ENCODE assay signal across 11 cellular contexts in genomic region chr4:70895846-70896435, GRCh38. TPM values are rescaled to one million over a fixed set of nuclear protein-coding genes. Genes with fewer than 3 reads are reported as not detected.
DNase-seq lines count a peak whose midpoint lies in the region; ATAC-seq and TF ChIP-seq lines count a peak whose summit lies in the region.
"Had no signal": no experiment of that assay in that cellular context is flagged by ENCODE, and none has a peak within 500 bp of the region (broad histone marks: within the 10 kb centered on the region; RNA-seq: fewer than 3 reads in every experiment).

No MANE protein-coding gene starts in this region.

- no peak overlapping the region; the same call in 1 of the 2 replicates for H3K9ac ChIP-seq in KMS-11
- H3K9ac ChIP-seq in stomach smooth muscle (ENCODE audit: low read length in 2 of 2) = peak overlapping the region in 1 of 2 donors; percentile 14

- peaks cover 11% of the 10 kb centered on the region for H3K4me1 Mint-ChIP-seq in progenitor cell of endocrine pancreas (ENCODE audit: low read depth)

- intact Hi-C loops in left ventricle myocardium superior (cut with micrococcal nuclease) = no loop called here

- TF ChIP-seq CTCF in KMS-11 (conservative IDR thresholded peaks at IDR 0.05; ENCODE audit: low read depth, low read length) (no peak), progenitor cell of endocrine pancreas (IDR thresholded peaks at IDR 0.05; ENCODE audit: unreplicated experiment) (no peak)

- H3K4me2 ChIP-seq in KMS-11 = peak overlapping the region; percentile 44; the same call in 1 of the 2 replicates

- H3K4me3 Mint-ChIP-seq in progenitor cell of endocrine pancreas (ENCODE audit: low read depth) = no peak overlapping the region

- peak overlapping the region; percentile 39; the same call in 1 of the 2 replicates for H3K27ac ChIP-seq in KMS-11
- peak overlapping the region; percentile 76 for H3K27ac ChIP-seq in stomach smooth muscle (ENCODE audit: low read length)
- H3K27ac ChIP-seq: adrenal gland, gastrocnemius medialis had no signal

- H4K20me1 ChIP-seq in KMS-11 (ENCODE audit: insufficient read depth) = no peaks in the 10 kb centered on the region

- peaks cover 29% of the 10 kb centered on the region for H3K4me1 ChIP-seq in KMS-11 (ENCODE audit: low read depth, poor library complexity, severe bottlenecking)
- peaks cover 6% of the 10 kb centered on the region for H3K4me1 ChIP-seq in stomach smooth muscle (ENCODE audit: control insufficient read depth, insufficient read depth, low read length)
- H3K4me1 ChIP-seq: gastrocnemius medialis had no signal

- H3K36me3 ChIP-seq in KMS-11 (ENCODE audit: insufficient read depth) (no peaks in the 10 kb centered on the region), stomach smooth muscle (ENCODE audit: control insufficient read depth in 2 of 2, insufficient read depth in 2 of 2, low read length in 2 of 2) (no peaks in the 10 kb centered on the region)
- H3K36me3 ChIP-seq: adrenal gland, gastrocnemius medialis had no signal

- H3K27me3 ChIP-seq in KMS-11 (ENCODE audit: insufficient read depth, low read depth) (no peaks in the 10 kb centered on the region), stomach smooth muscle (ENCODE audit: control insufficient read depth in 1 of 2, insufficient read depth in 2 of 2, low read length in 2 of 2) (no peaks in the 10 kb centered on the region)
- H3K27me3 ChIP-seq: adrenal gland, gastrocnemius medialis had no signal

- no peaks in the 10 kb centered on the region for H3K79me2 ChIP-seq in KMS-11 (ENCODE audit: insufficient read depth, low read depth)

- ATAC-seq in GM21529 (IDR thresholded peaks at IDR 0.05; ENCODE audit: unreplicated experiment) = peak; percentile 63
- peak; percentile 55 for ATAC-seq in left ventricle myocardium superior
- ATAC-seq: activated CD4-positive, CD25-positive, alpha-beta regulatory T cell treated with anti-CD3 and anti-CD28 coated beads, Interleukin-2, amount 50 U/mL, for 24 hours; gastrocnemius medialis had no signal

- DNase-seq in left ventricle myocardium superior (no peak), NOMO-1 (lab: John Stamatoyannopoulos, UW; ENCODE audit: unreplicated experiment in 2 of 2) (no peak), progenitor cell of endocrine pancreas (ENCODE audit: low spot score, unreplicated experiment) (no peak)
- DNase-seq in stimulated activated CD4-positive, alpha-beta T cell treated with anti-CD3 and anti-CD28 coated beads, Interleukin-4, amount 100 ng/mL, for 1 hour = no peak
- DNase-seq: gastrocnemius medialis, naive B cell had no signal

- no peaks in the 10 kb centered on the region for H3K9me3 Mint-ChIP-seq in progenitor cell of endocrine pancreas (ENCODE audit: low read depth)
- H3K9me3 Mint-ChIP-seq: naive B cell had no signal

- H3K27ac Mint-ChIP-seq in progenitor cell of endocrine pancreas = no peak overlapping the region

- no peaks in the 10 kb centered on the region for H3K36me3 Mint-ChIP-seq in progenitor cell of endocrine pancreas (ENCODE audit: insufficient read depth)
- H3K36me3 Mint-ChIP-seq: naive B cell had no signal

- H2AFZ ChIP-seq in KMS-11 (ENCODE audit: low read depth) = peak overlapping the region; percentile 41; the same call in 1 of the 2 replicates

- no peaks in the 10 kb centered on the region for H3K27me3 Mint-ChIP-seq in progenitor cell of endocrine pancreas
- H3K27me3 Mint-ChIP-seq: naive B cell had no signal

- H3K9me3 ChIP-seq in stomach smooth muscle (ENCODE audit: control insufficient read depth in 2 of 2, low read length in 2 of 2) = no peaks in the 10 kb centered on the region
- H3K9me3 ChIP-seq: adrenal gland, gastrocnemius medialis had no signal

- no peak overlapping the region for H3K4me3 ChIP-seq in KMS-11 (IDR thresholded peaks at IDR 0.05; ENCODE audit: insufficient read depth, low read depth, low read length)
- H3K4me3 ChIP-seq in stomach smooth muscle (ENCODE audit: low read length in 2 of 2) = no peak overlapping the region
- H3K4me3 ChIP-seq: adrenal gland, gastrocnemius medialis had no signal

RNA-seq across cellular contexts. Expression of gene MOB1B, which starts 6.2 kb away (rescaled TPM):
- total RNA-seq in left ventricle myocardium superior (18.4 TPM), progenitor cell of endocrine pancreas (46.5 and 47.4 TPM in 2 replicates)

RNA-seq across cellular contexts. Expression of gene GRSF1, which starts 56.3 kb away (rescaled TPM):
- total RNA-seq in left ventricle myocardium superior (105 TPM), progenitor cell of endocrine pancreas (87.5 and 87.8 TPM in 2 replicates)
